Comparison of ENCODE assay signal across 30 cellular contexts in the genomic region with DNA sequence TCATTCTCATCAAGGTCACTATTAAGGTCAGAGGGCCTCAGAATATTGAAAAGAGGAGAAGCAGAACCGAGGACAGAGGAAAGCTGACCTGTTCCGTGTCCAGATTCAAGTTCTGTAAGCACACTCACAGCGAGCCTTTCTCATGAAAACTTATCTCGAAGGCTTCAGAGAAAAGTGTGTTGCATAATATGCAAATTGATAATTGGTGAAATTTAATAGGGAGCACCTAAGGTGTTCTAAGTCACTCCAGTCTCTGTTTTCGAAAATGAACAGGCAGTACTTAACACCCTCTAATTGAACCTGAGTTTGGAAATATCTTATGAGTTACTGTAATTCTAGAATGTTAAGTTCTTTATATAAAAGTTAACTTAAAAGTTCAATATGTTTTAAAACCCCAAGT.
"Had no signal": no experiment of that assay in that cellular context is flagged by ENCODE, and none has a peak within 500 bp of the region (broad histone marks: within the 10 kb centered on the region; RNA-seq: fewer than 3 reads in every experiment).

No MANE protein-coding gene starts in this region.

- H3K4me3 ChIP-seq: esophagus muscularis mucosa, gastroesophageal sphincter had no signal

- DNase-seq: activated B cell treated with CpG ODN at 0.5 μM for 24 hours; activated CD4-positive, alpha-beta T cell treated with anti-CD3 and anti-CD28 coated beads for 48 hours; activated CD4-positive, alpha-beta T cell treated with anti-CD3 and anti-CD28 coated beads, Interleukin-2, amount 50 U/mL, for 1 hour; activated CD4-positive, alpha-beta T cell treated with anti-CD3 and anti-CD28 coated beads, Interleukin-2, amount 50 U/mL, for 48 hours; activated CD8-positive, alpha-beta memory T cell treated with anti-CD3 and anti-CD28 coated beads for 24 hours; activated CD8-positive, alpha-beta T cell treated with anti-CD3 and anti-CD28 coated beads for 36 hours; activated effector memory CD4-positive, alpha-beta T cell treated with Interleukin-2 at 50 U/mL for 16 hours; activated gamma-delta T cell treated with Interleukin-2 at 50 U/mL for 16 hours; activated naive CD4-positive, alpha-beta T cell treated with anti-CD3 and anti-CD28 coated beads, Interleukin-2, amount 50 U/mL, for 16 hours; activated naive CD4-positive, alpha-beta T cell treated with Interleukin-2 at 50 U/mL for 16 hours; activated T-cell treated with anti-CD3 and anti-CD28 coated beads, Interleukin-2, amount 50 U/mL, for 4 hours; amniotic stem cell; anterior cingulate cortex; brain microvascular endothelial cell; cortex of kidney; dermis blood vessel endothelial cell; effector CD4-positive, alpha-beta T cell; effector memory CD8-positive, alpha-beta T cell; erythroblast; foreskin keratinocyte; T-helper 1 cell; T-helper 17 cell; T1000; WERI-Rb-1 had no signal

- H3K36me3 ChIP-seq: brain microvascular endothelial cell, esophagus muscularis mucosa, gastroesophageal sphincter, WERI-Rb-1 had no signal

- ATAC-seq: activated CD4-positive, CD25-positive, alpha-beta regulatory T cell treated with anti-CD3 and anti-CD28 coated beads, Interleukin-2, amount 50 U/mL, for 24 hours; activated CD8-positive, alpha-beta T cell treated with anti-CD3 and anti-CD28 coated beads for 36 hours; activated T-cell treated with anti-CD3 and anti-CD28 coated beads, Interleukin-2, amount 50 U/mL, for 4 hours; activated T-helper 17 cell treated with anti-CD3 and anti-CD28 coated beads, Interleukin-2, amount 50 U/mL, for 72 hours; effector memory CD8-positive, alpha-beta T cell; foreskin keratinocyte; gastroesophageal sphincter; T-helper 17 cell had no signal

- H3K4me1 ChIP-seq: esophagus muscularis mucosa, foreskin keratinocyte, gastroesophageal sphincter had no signal

- H3K27me3 ChIP-seq: brain microvascular endothelial cell had no signal

- H3K27ac ChIP-seq: brain microvascular endothelial cell, esophagus muscularis mucosa, foreskin keratinocyte, gastroesophageal sphincter, WERI-Rb-1 had no signal

- H3K9me3 ChIP-seq: esophagus muscularis mucosa, gastroesophageal sphincter had no signal

- FAIRE-seq: astrocyte, bronchial epithelial cell had no signal
